In the genomic region with DNA sequence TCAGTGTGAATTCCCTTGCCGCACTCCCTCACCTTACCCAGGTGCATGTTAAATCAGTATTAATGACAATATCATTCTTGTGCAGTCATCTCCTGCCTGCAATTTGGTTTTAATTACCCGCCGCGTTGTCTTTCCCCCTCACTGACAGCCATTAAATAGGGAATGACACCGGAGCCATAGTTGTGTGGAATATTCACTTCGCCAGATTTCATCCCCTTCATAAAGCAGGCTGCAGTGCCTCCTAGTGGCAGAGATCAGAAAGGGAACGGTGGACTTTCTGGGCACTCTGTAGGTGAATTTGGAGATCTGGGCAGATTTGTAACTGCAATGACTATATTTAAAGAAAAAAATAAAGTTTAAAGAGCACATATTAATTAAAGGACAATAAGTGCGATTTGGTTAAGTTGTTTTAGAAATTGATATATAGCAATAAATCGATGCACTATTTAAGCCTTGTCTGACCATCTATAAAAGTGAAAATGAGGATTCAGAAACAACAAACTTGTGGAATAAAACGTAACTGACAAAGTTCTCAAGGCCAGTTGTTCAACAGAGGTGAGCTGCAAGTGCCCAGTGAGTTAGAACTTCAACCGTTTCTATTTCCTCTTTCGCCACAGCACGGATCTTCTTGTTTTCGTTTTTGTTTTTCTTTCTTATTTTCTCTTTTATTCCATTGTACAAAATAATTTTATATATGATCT, we compare ENCODE assay signal across 8 cellular contexts.
DNase-seq lines count a peak whose midpoint lies in the region; ATAC-seq, FAIRE-seq and TF ChIP-seq lines count a peak whose summit lies in the region.

No MANE protein-coding gene starts in this region.

- 0 out of 7 replicates have a peak, but pooled peaks cover 0 to 2% (median 0%) of the 10 kb centered on the region in 3 experiments for H3K36me3 Mint-ChIP-seq in H9 (ENCODE audit: insufficient read depth in 1 of 3, low read depth in 3 of 3)

- H2BK12ac ChIP-seq in H9 (ENCODE audit: insufficient read length, low read depth, low read length): no peak overlapping the region

- no peak overlapping the region for H3K27ac Mint-ChIP-seq in H9

- no CpG with 5 or more reads among the region's 14 CpGs for WGBS in H9 (ENCODE audit: extremely low coverage, insufficient read length, low lambda C conversion rate)
- 30 to 33% (median 32%) methylated on average over 14 of the region's 14 CpGs for WGBS in small intestine, 3 donors

- no peak for FAIRE-seq in small intestine (lab: Jason Lieb, UNC)

- H3K9ac ChIP-seq in H9 (ENCODE audit: extremely low read depth, insufficient read length, low read length) (no peak overlapping the region), adipocyte (ENCODE audit: low read length) (peak overlapping the region; percentile 46)

- H3K4me3 ChIP-seq in adipocyte (ENCODE audit: low read length): peak overlapping the region; percentile 65
- H3K4me3 ChIP-seq in small intestine (ENCODE audit: low read depth in 1 of 2, low read length in 2 of 2): no peak overlapping the region

- H2BK15ac ChIP-seq in H9 (ENCODE audit: low read depth, low read length): no peak overlapping the region

- peak; percentile 94 for TF ChIP-seq CTCF in H9 (conservative IDR thresholded peaks at IDR 0.05)

- H2BK20ac ChIP-seq in H9 (ENCODE audit: low read depth, low read length, poor library complexity, severe bottlenecking): no peak overlapping the region

- no peak overlapping the region for H2BK5ac ChIP-seq in H9 (ENCODE audit: insufficient read length, low read length)

- H3K56ac ChIP-seq in H9 (ENCODE audit: insufficient read length, low read depth, low read length): no peak overlapping the region

- H3K9me3 ChIP-seq in H9 (ENCODE audit: control insufficient read depth, low read depth, low read length): no peaks in the 10 kb centered on the region
- H3K9me3 ChIP-seq in adipocyte (ENCODE audit: control insufficient read depth, low read length): no peaks in the 10 kb centered on the region
- H3K9me3 ChIP-seq in small intestine (ENCODE audit: control insufficient read depth, low read depth): no peaks in the 10 kb centered on the region

- no peak overlapping the region for H3K4me2 ChIP-seq in H9 (ENCODE audit: insufficient read depth, insufficient read length, low read length)

- H4K5ac ChIP-seq in H9 (ENCODE audit: insufficient read length, low read depth, low read length): no peak overlapping the region

- H4K20me1 ChIP-seq in H9 (ENCODE audit: control insufficient read depth, insufficient read depth, insufficient read length): no peaks in the 10 kb centered on the region

- H3K23me2 ChIP-seq in H9 (ENCODE audit: insufficient read length, low read depth, low read length, poor library complexity, severe bottlenecking): no peaks in the 10 kb centered on the region

- H3K27ac ChIP-seq in H9 (ENCODE audit: insufficient read length, low read depth, low read length) (no peak overlapping the region), small intestine (ENCODE audit: low read depth in 1 of 2, low read length in 1 of 2) (no peak overlapping the region)

- no peak overlapping the region for H3K4me3 Mint-ChIP-seq in H9

- ATAC-seq in HG02970 (IDR thresholded peaks at IDR 0.05; ENCODE audit: low FRiP score, unreplicated experiment) (no peak), HG03196 (IDR thresholded peaks at IDR 0.05; ENCODE audit: unreplicated experiment) (no peak)

- DNase-seq in DMS153 (lab: John Stamatoyannopoulos, UW) (peak; percentile 2), H9 (peak; percentile 52), NCI-H748 (lab: John Stamatoyannopoulos, UW; ENCODE audit: unreplicated experiment) (peak; percentile 63), adipocyte (ENCODE audit: low read depth) (peak; percentile 74), hepatic stellate cell (ENCODE audit: low spot score) (peak; percentile 52), small intestine (peak; percentile 48)

- no peak overlapping the region for H3K4ac ChIP-seq in H9 (ENCODE audit: low read depth, low read length)

- H3T11ph ChIP-seq in H9 (ENCODE audit: low read length): no peak overlapping the region

- no peak overlapping the region for H3K14ac ChIP-seq in H9 (ENCODE audit: insufficient read depth, low read length)

- H3K27me3 ChIP-seq in H9 (ENCODE audit: insufficient read depth, low read length) (no peaks in the 10 kb centered on the region; the same call in 1 of the 2 replicates), adipocyte (replicated peaks; ENCODE audit: control insufficient read depth, insufficient read depth, low read length) (no peaks in the 10 kb centered on the region), small intestine (ENCODE audit: control insufficient read depth in 2 of 2, insufficient read depth in 2 of 2, low read length in 2 of 2) (no peaks in the 10 kb centered on the region)

- H3K18ac ChIP-seq in H9 (ENCODE audit: insufficient read length, low read depth, low read length): no peak overlapping the region

- H3K9me3 Mint-ChIP-seq in H9: peaks cover 0 to 8% of the 10 kb centered on the region in 2 experiments; a peak in 3 of 5 replicates

- no peak overlapping the region for H3K23ac ChIP-seq in H9 (ENCODE audit: insufficient read length, low read depth, low read length)

- H3K4me1 Mint-ChIP-seq in H9: peaks cover 0 to 2% of the 10 kb centered on the region in 2 experiments; a peak in 2 of 4 replicates

- H2BK120ac ChIP-seq in H9 (ENCODE audit: low read depth, low read length, poor library complexity, severe bottlenecking): no peak overlapping the region

- peaks cover 10% of the 10 kb centered on the region for H3K27me3 Mint-ChIP-seq in H9 (ENCODE audit: low read depth)

- no peak overlapping the region for H4K8ac ChIP-seq in H9 (replicated peaks; ENCODE audit: insufficient read length, low read depth, low read length)

- no peak overlapping the region for H2AK5ac ChIP-seq in H9 (ENCODE audit: insufficient read length, low read length)

- no peaks in the 10 kb centered on the region for H3K79me2 ChIP-seq in H9 (ENCODE audit: insufficient read depth, low read length)

- no peaks in the 10 kb centered on the region for H3K36me3 ChIP-seq in adipocyte (ENCODE audit: control insufficient read depth, insufficient read depth, low read length, severe bottlenecking)
- H3K36me3 ChIP-seq in small intestine (ENCODE audit: control insufficient read depth in 2 of 2, insufficient read depth in 2 of 2, low read length in 2 of 2): no peaks in the 10 kb centered on the region

- H3K79me1 ChIP-seq in H9 (ENCODE audit: insufficient read depth, low read depth, low read length, poor library complexity, severe bottlenecking): no peaks in the 10 kb centered on the region

- H4K91ac ChIP-seq in H9 (ENCODE audit: insufficient read length, low read depth, low read length): no peak overlapping the region

- no peak overlapping the region for H2AFZ ChIP-seq in H9 (ENCODE audit: low read length)

- H3K4me1 ChIP-seq in H9 (ENCODE audit: insufficient read depth, low read length) (no peaks in the 10 kb centered on the region), adipocyte (ENCODE audit: control insufficient read depth, insufficient read depth, low read length) (peaks cover 3% of the 10 kb centered on the region), small intestine (ENCODE audit: control insufficient read depth in 2 of 2, insufficient read depth in 1 of 2, low read depth in 1 of 2, low read length in 1 of 2) (no peaks in the 10 kb centered on the region)

Comparison
In these comparisons a context has a peak if more than half of its experiments do, and no peak if none do; other contexts are left out.
1. DNase-seq: peak in every context shown above with its lines; median percentile 74 in adipocyte; 63 in NCI-H748; 52 in H9; 52 in hepatic stellate cell; 48 in small intestine; 2 in DMS153.